Comparison of ENCODE assay signal across 2 cellular contexts in genomic region chr7:148337566-148337965, GRCh38.
TF ChIP-seq lines count a peak whose summit lies in the region.

No MANE protein-coding gene starts in this region.

TF ChIP-seq in HepG2, 621 proteins besides CTCF, POLR2A, EP300 and RAD21:
- TF ChIP-seq CSRNP1 (CRISPR knock-in tag; IDR thresholded peaks at IDR 0.05) (no peak), ZNF644 (CRISPR knock-in tag; IDR thresholded peaks at IDR 0.05; ENCODE audit: low read depth) (no peak), ETV6 (CRISPR knock-in tag; conservative IDR thresholded peaks at IDR 0.05) (no peak), ZNF772 (CRISPR knock-in tag; IDR thresholded peaks at IDR 0.05) (no peak), ZNF230 (CRISPR knock-in tag; IDR thresholded peaks at IDR 0.05) (no peak), ZNF850 (CRISPR knock-in tag; conservative IDR thresholded peaks at IDR 0.05) (no peak)

TF ChIP-seq in H1, 55 proteins besides CTCF, POLR2A, EP300 and RAD21:
- no peak for TF ChIP-seq SUZ12 (IDR thresholded peaks at IDR 0.05; ENCODE audit: low read length)
- no peak for TF ChIP-seq SIRT6 (IDR thresholded peaks at IDR 0.05; ENCODE audit: low read length)
- TF ChIP-seq SP1 (IDR thresholded peaks at IDR 0.05; ENCODE audit: low read depth, low read length): no peak
- TF ChIP-seq HDAC2 (IDR thresholded peaks at IDR 0.05; ENCODE audit: borderline replicate concordance in 1 of 2, low read depth in 2 of 2, low read length in 2 of 2): no peak
- no peak for TF ChIP-seq TBP (IDR thresholded peaks at IDR 0.05; ENCODE audit: low read depth, low read length)
- TF ChIP-seq FOSL1 (IDR thresholded peaks at IDR 0.05; ENCODE audit: insufficient read depth, low read depth, low read length): no peak
- TF ChIP-seq BCL11A (IDR thresholded peaks at IDR 0.05; ENCODE audit: low read depth in 2 of 2, low read length in 2 of 2): no peak
- no peak for TF ChIP-seq ZNF274 (IDR thresholded peaks at IDR 0.05; ENCODE audit: borderline replicate concordance, extremely low read depth, low read length)
- no peak for TF ChIP-seq BRCA1 (IDR thresholded peaks at IDR 0.05; ENCODE audit: low read depth, low read length)
- no peak for TF ChIP-seq CREB1 (IDR thresholded peaks at IDR 0.05)
- no peak for TF ChIP-seq E2F6 (IDR thresholded peaks at IDR 0.05)
- no peak for TF ChIP-seq CTBP2 (IDR thresholded peaks at IDR 0.05; ENCODE audit: borderline replicate concordance, insufficient read depth, insufficient read length, low read length)
- no peak for TF ChIP-seq USF2 (IDR thresholded peaks at IDR 0.05; ENCODE audit: low read length)
